ENCODE assay signal across 12 cellular contexts in genomic region chr2:45004569-45005181, GRCh38. TPM values are rescaled to one million over a fixed set of nuclear protein-coding genes. Genes with fewer than 3 reads are reported as not detected.
DNase-seq lines count a peak whose midpoint lies in the region; ATAC-seq and TF ChIP-seq lines count a peak whose summit lies in the region.
"Had no signal": no experiment of that assay in that cellular context is flagged by ENCODE, and none has a peak within 500 bp of the region (broad histone marks: within the 10 kb centered on the region; RNA-seq: fewer than 3 reads in every experiment).

No MANE protein-coding gene starts in this region.

- CTCF ChIA-PET in CD8-positive, alpha-beta T cell (lab: Charles Lee) = interaction anchor here (1.0 kb wide), 1 partner anchor 23 kb away, joined by 4 read pairs; no protein-coding TSS in a partner anchor
- CTCF ChIA-PET in WTC11 (lab: Charles Lee) = interaction anchor here (0.8 to 9.1 kb wide), 8 partner anchors 7 to 140 kb away, joined by 3 to 113 read pairs (median 4); partner anchors contain the start of gene SIX2
- CTCF ChIA-PET in activated naive CD4-positive, alpha-beta T cell treated with anti-CD3 and anti-CD28 coated beads for 36 hours (lab: Charles Lee) = interaction anchor here (1.1 kb wide), 1 partner anchor 49 kb away, joined by 3 read pairs; no protein-coding TSS in a partner anchor

- no peak overlapping the region for H3K27ac ChIP-seq in CD8-positive, alpha-beta T cell (ENCODE audit: low read depth, low read length)
- no peak overlapping the region for H3K27ac ChIP-seq in osteoblast (ENCODE audit: low read depth, low read length)

- intact Hi-C loops in CD8-positive, alpha-beta T cell (cut with DNase I, micrococcal nuclease) = no loop called here
- intact Hi-C loops in activated naive CD4-positive, alpha-beta T cell treated with anti-CD3 and anti-CD28 coated beads for 36 hours (cut with micrococcal nuclease) = loop anchor here (1.0 kb wide), 1 partner anchor 165 kb away; no protein-coding TSS in a partner anchor

- peak overlapping the region; percentile 8 for H3K4me3 Mint-ChIP-seq in CD8-positive, alpha-beta T cell
- peak overlapping the region; percentile 73 for H3K4me3 Mint-ChIP-seq in WTC11
- H3K4me3 Mint-ChIP-seq in activated naive CD4-positive, alpha-beta T cell treated with anti-CD3 and anti-CD28 coated beads for 36 hours = no peak overlapping the region
- H3K4me3 Mint-ChIP-seq: activated CD8-positive, alpha-beta memory T cell treated with anti-CD3 and anti-CD28 coated beads, Interleukin-2, amount 10 ng/mL, durations not matched to agents 7 days and 5 days had no signal

- H4K20me1 ChIP-seq in osteoblast (ENCODE audit: insufficient read depth, low read length) = peaks cover 15% of the 10 kb centered on the region

- peaks cover 45% of the 10 kb centered on the region for H3K27me3 ChIP-seq in CD8-positive, alpha-beta T cell (ENCODE audit: insufficient read depth, low read length)
- no peaks in the 10 kb centered on the region for H3K27me3 ChIP-seq in osteoblast (ENCODE audit: insufficient read depth, low read length)

- H3K4me1 Mint-ChIP-seq in CD8-positive, alpha-beta T cell (ENCODE audit: low read depth) = peaks cover 42% of the 10 kb centered on the region
- H3K4me1 Mint-ChIP-seq in WTC11 = peaks cover 52% of the 10 kb centered on the region
- H3K4me1 Mint-ChIP-seq in activated naive CD4-positive, alpha-beta T cell treated with anti-CD3 and anti-CD28 coated beads for 36 hours (ENCODE audit: low read depth) = peaks cover 31% of the 10 kb centered on the region

- peaks cover 15% of the 10 kb centered on the region for H3K4me1 ChIP-seq in CD8-positive, alpha-beta T cell (ENCODE audit: insufficient read depth, low read length)
- peaks cover 12% of the 10 kb centered on the region for H3K4me1 ChIP-seq in osteoblast (ENCODE audit: insufficient read depth, low read length)

- H3K9me3 Mint-ChIP-seq in CD8-positive, alpha-beta T cell = no peaks in the 10 kb centered on the region
- H3K9me3 Mint-ChIP-seq in WTC11 = no peaks in the 10 kb centered on the region
- no peaks in the 10 kb centered on the region for H3K9me3 Mint-ChIP-seq in activated naive CD4-positive, alpha-beta T cell treated with anti-CD3 and anti-CD28 coated beads for 36 hours

- peaks cover 58% of the 10 kb centered on the region for H3K27me3 Mint-ChIP-seq in CD8-positive, alpha-beta T cell (ENCODE audit: low read depth)
- peaks cover 97% of the 10 kb centered on the region for H3K27me3 Mint-ChIP-seq in WTC11 (ENCODE audit: low read depth)
- H3K27me3 Mint-ChIP-seq in activated naive CD4-positive, alpha-beta T cell treated with anti-CD3 and anti-CD28 coated beads for 36 hours (ENCODE audit: low read depth) = peaks cover 79% of the 10 kb centered on the region

- no peak overlapping the region for H3K27ac Mint-ChIP-seq in CD8-positive, alpha-beta T cell
- no peak overlapping the region for H3K27ac Mint-ChIP-seq in WTC11
- H3K27ac Mint-ChIP-seq in activated naive CD4-positive, alpha-beta T cell treated with anti-CD3 and anti-CD28 coated beads for 36 hours = no peak overlapping the region
- H3K27ac Mint-ChIP-seq: activated CD8-positive, alpha-beta memory T cell treated with anti-CD3 and anti-CD28 coated beads, Interleukin-2, amount 10 ng/mL, durations not matched to agents 7 days and 5 days; T-helper 17 cell had no signal

- no peak overlapping the region for H3K4me3 ChIP-seq in CD8-positive, alpha-beta T cell (ENCODE audit: low read depth, low read length)
- peak overlapping the region; percentile 12 for H3K4me3 ChIP-seq in fibroblast of villous mesenchyme (ENCODE audit: low read depth, low read length)
- no peak overlapping the region for H3K4me3 ChIP-seq in osteoblast (ENCODE audit: insufficient read depth, low read length)

- no peak overlapping the region for H3K4me2 ChIP-seq in osteoblast (ENCODE audit: insufficient read depth, low read length)

- H3K36me3 ChIP-seq in CD8-positive, alpha-beta T cell (ENCODE audit: insufficient read depth, low read length) = no peaks in the 10 kb centered on the region
- H3K36me3 ChIP-seq in osteoblast (ENCODE audit: insufficient read depth, low read length) = peaks cover 4% of the 10 kb centered on the region

- no peaks in the 10 kb centered on the region for H3K36me3 Mint-ChIP-seq in CD8-positive, alpha-beta T cell
- 0 out of 2 replicates have a peak, but pooled peaks cover 2% of the 10 kb centered on the region for H3K36me3 Mint-ChIP-seq in WTC11
- no peaks in the 10 kb centered on the region for H3K36me3 Mint-ChIP-seq in activated naive CD4-positive, alpha-beta T cell treated with anti-CD3 and anti-CD28 coated beads for 36 hours (ENCODE audit: low read depth)

- POLR2A ChIA-PET in CD8-positive, alpha-beta T cell (lab: Charles Lee) = no interaction called here
- POLR2A ChIA-PET in WTC11 (lab: Charles Lee) = no interaction called here

- H3K9me3 ChIP-seq in CD8-positive, alpha-beta T cell (ENCODE audit: low read length) = no peaks in the 10 kb centered on the region
- H3K9me3 ChIP-seq in osteoblast (ENCODE audit: low read depth, low read length) = no peaks in the 10 kb centered on the region

- H3K79me2 ChIP-seq in osteoblast (ENCODE audit: insufficient read depth, low read length) = peaks cover 35% of the 10 kb centered on the region

- TF ChIP-seq CTCF in CD8-positive, alpha-beta T cell (IDR thresholded peaks at IDR 0.05) = no peak
- no peak for TF ChIP-seq CTCF in WTC11 (IDR thresholded peaks at IDR 0.05)
- no peak for TF ChIP-seq CTCF in fibroblast of villous mesenchyme (IDR thresholded peaks at IDR 0.05; ENCODE audit: insufficient read depth, low read depth, low read length)
- no peak for TF ChIP-seq CTCF in osteoblast (IDR thresholded peaks at IDR 0.05; ENCODE audit: extremely low read depth, low read depth, low read length)

- ATAC-seq in CD8-positive, alpha-beta T cell = no peak
- ATAC-seq in WTC11 = no peak
- ATAC-seq in HG02678 (IDR thresholded peaks at IDR 0.05; ENCODE audit: unreplicated experiment) = no peak
- ATAC-seq: activated CD8-positive, alpha-beta memory T cell treated with anti-CD3 and anti-CD28 coated beads, Interleukin-2, amount 10 ng/mL, durations not matched to agents 7 days and 5 days; T-helper 17 cell had no signal

- no peak overlapping the region for H2AFZ ChIP-seq in osteoblast (ENCODE audit: low read length)

- DNase-seq in CD8-positive, alpha-beta T cell = no peak
- DNase-seq in WTC11 (ENCODE audit: low spot score) (peak; percentile 56), fibroblast of villous mesenchyme (ENCODE audit: low read depth) (no peak), osteoblast (ENCODE audit: insufficient read length, low spot score, missing footprints) (peak; percentile 70), superior temporal gyrus (ENCODE audit: extremely low spot score) (no peak), HK-2 (ENCODE audit: unreplicated experiment) (no peak)
- no peak for DNase-seq in activated naive CD4-positive, alpha-beta T cell treated with anti-CD3 and anti-CD28 coated beads for 36 hours
- DNase-seq: activated CD8-positive, alpha-beta memory T cell treated with anti-CD3 and anti-CD28 coated beads, Interleukin-2, amount 10 ng/mL, durations not matched to agents 7 days and 5 days; anterior cingulate cortex; OCI-M1; T-helper 17 cell had no signal

TF ChIP-seq in WTC11, 78 proteins besides CTCF, POLR2A, EP300 and RAD21 (continues in another document):
- no peak for TF ChIP-seq SMAD4 (CRISPR knock-in tag; IDR thresholded peaks at IDR 0.05)
- TF ChIP-seq ETV6 (CRISPR knock-in tag; IDR thresholded peaks at IDR 0.05) = 0 out of 2 replicates have a peak, but pooled peaks have one; percentile 46
- TF ChIP-seq NR3C1 (CRISPR knock-in tag; conservative IDR thresholded peaks at IDR 0.05; ENCODE audit: low read depth) = no peak
- no peak for TF ChIP-seq TEAD1 (CRISPR knock-in tag; IDR thresholded peaks at IDR 0.05)
- no peak for TF ChIP-seq ZNF317 (CRISPR knock-in tag; IDR thresholded peaks at IDR 0.05; ENCODE audit: borderline replicate concordance, low read depth)
- no peak for TF ChIP-seq TCF7 (CRISPR knock-in tag; IDR thresholded peaks at IDR 0.05; ENCODE audit: low read depth)
- no peak for TF ChIP-seq EMX1 (CRISPR knock-in tag; IDR thresholded peaks at IDR 0.05)
- TF ChIP-seq KAT7 (CRISPR knock-in tag; IDR thresholded peaks at IDR 0.05; ENCODE audit: borderline replicate concordance) = 0 out of 2 replicates have a peak, but pooled peaks have one; percentile 54
- TF ChIP-seq ZNF416 (CRISPR knock-in tag; IDR thresholded peaks at IDR 0.05) = no peak
- TF ChIP-seq NR1H2 (CRISPR knock-in tag; IDR thresholded peaks at IDR 0.05) = no peak
- 0 out of 2 replicates have a peak, but pooled peaks have one; percentile 21 for TF ChIP-seq FOXP4 (CRISPR knock-in tag; IDR thresholded peaks at IDR 0.05)
- no peak for TF ChIP-seq OVOL2 (CRISPR knock-in tag; IDR thresholded peaks at IDR 0.05; ENCODE audit: borderline replicate concordance)
- TF ChIP-seq ZNF263 (CRISPR knock-in tag; IDR thresholded peaks at IDR 0.05; ENCODE audit: low read depth) = no peak
- peak; percentile 36; the same call in 1 of the 2 replicates for TF ChIP-seq SP1 (CRISPR knock-in tag; conservative IDR thresholded peaks at IDR 0.05)
- TF ChIP-seq MAX (CRISPR knock-in tag; IDR thresholded peaks at IDR 0.05) = 0 out of 2 replicates have a peak, but pooled peaks have one; percentile 38
- TF ChIP-seq SOX15 (CRISPR knock-in tag; IDR thresholded peaks at IDR 0.05) = no peak

RNA-seq across cellular contexts. Expression of gene SIX2, which starts 4.6 kb away (rescaled TPM):
- not detected for total RNA-seq in CD8-positive, alpha-beta T cell
- total RNA-seq in WTC11 (2021) (1.2 to 1.7 TPM (median 1.5 TPM) in 3 replicates), fibroblast of villous mesenchyme (under 0.01 TPM in 1 of 2 replicates, not detected in the other), osteoblast (14.8 and 15.9 TPM in 2 replicates)
- not detected for total RNA-seq in activated naive CD4-positive, alpha-beta T cell treated with anti-CD3 and anti-CD28 coated beads for 36 hours
- total RNA-seq: activated CD8-positive, alpha-beta memory T cell treated with anti-CD3 and anti-CD28 coated beads, Interleukin-2, amount 10 ng/mL, durations not matched to agents 7 days and 5 days; T-helper 17 cell had no signal

Comparison
In these comparisons a context has a peak if more than half of its experiments do, and no peak if none do; other contexts are left out.
1. DNase-seq: peak in WTC11 (single experiment) and osteoblast (single experiment); none in CD8-positive, alpha-beta T cell (0 of 7), fibroblast of villous mesenchyme (single experiment), superior temporal gyrus (single experiment), HK-2 (single experiment) and activated naive CD4-positive, alpha-beta T cell treated with anti-CD3 and anti-CD28 coated beads for 36 hours (single experiment).